Comparison of ENCODE assay signal across 8 cellular contexts in genomic region chr5:115179068-115179958, GRCh38. TPM values are rescaled to one million over a fixed set of nuclear protein-coding genes. Genes with fewer than 3 reads are reported as not detected.
DNase-seq lines count a peak whose midpoint lies in the region; ATAC-seq, FAIRE-seq and TF ChIP-seq lines count a peak whose summit lies in the region.

No MANE protein-coding gene starts in this region.

- BruUV-seq in GM12878 (replicated peaks; lab: Mats Ljungman, UMichigan) = no TSS peak

- ATAC-seq in GM18909 (IDR thresholded peaks at IDR 0.05; ENCODE audit: poor library complexity, unreplicated experiment) (peak; percentile 23), HG03521 (IDR thresholded peaks at IDR 0.05; ENCODE audit: unreplicated experiment) (peak; percentile 14), GM12878 (peak; percentile 56), left lobe of liver (peak; percentile 79), GM18861 (IDR thresholded peaks at IDR 0.05; ENCODE audit: unreplicated experiment) (no peak)

- in situ Hi-C loops in GM12878 (cut with MboI) = no loop called here

- peak; percentile 24 for DNase-seq in Ammon's horn (ENCODE audit: low spot score)
- no peak for DNase-seq in GM12878 (ENCODE audit: low read depth, low spot score)
- DNase-seq in left lobe of liver (ENCODE audit: low spot score) = no peak
- DNase-seq in KG1 (lab: John Stamatoyannopoulos, UW) = no peak

- H3K4me2 ChIP-seq in GM12878 (ENCODE audit: control insufficient read depth, insufficient read depth) = peak overlapping the region; percentile 86

- TF ChIP-seq CTCF in GM12878 (IDR thresholded peaks at IDR 0.05 in 2 of 3, conservative IDR thresholded peaks at IDR 0.05 in 1 of 3; ENCODE audit: control insufficient read depth in 2 of 3, extremely low read depth in 1 of 3, insufficient read depth in 1 of 3, low read depth in 3 of 3, low read length in 3 of 3) = no peak

- no peaks in the 10 kb centered on the region for H3K79me2 ChIP-seq in GM12878 (ENCODE audit: control insufficient read depth, insufficient read depth, low read length)

- WGBS in GM12878 (ENCODE audit: insufficient coverage, insufficient replicate concordance, low lambda C conversion rate, missing lambda C conversion rate) = 29% methylated on average over 74 of the region's 75 CpGs
- 11% methylated on average over 75 of the region's 75 CpGs for WGBS in thymus

- FAIRE-seq in GM12878 (lab: Jason Lieb, UNC) = no peak

- no peak for TF ChIP-seq POLR2A in GM12878 (IDR thresholded peaks at IDR 0.05; ENCODE audit: low read depth, low read length)

- RAD21 ChIA-PET in GM12878 (lab: Charles Lee; ENCODE audit: unreplicated experiment) = no interaction called here

- H3K27me3 ChIP-seq in GM12878 (replicated peaks in 1 of 2; ENCODE audit: control insufficient read depth in 2 of 2, insufficient read depth in 2 of 2, low read length in 1 of 2) (peaks cover 18 to 30% of the 10 kb centered on the region in 2 experiments), thymus (ENCODE audit: control insufficient read depth, insufficient read depth) (peaks cover 55% of the 10 kb centered on the region)

- H3K9me3 ChIP-seq in GM12878 (replicated peaks; ENCODE audit: control insufficient read depth, insufficient read depth, low read length) = no peaks in the 10 kb centered on the region; the same call in 1 of the 3 replicates
- no peaks in the 10 kb centered on the region for H3K9me3 ChIP-seq in thymus (ENCODE audit: control insufficient read depth)

- SMC1A ChIA-PET in GM12878 (lab: Charles Lee; ENCODE audit: uncharacterized antibody, unreplicated experiment) = no interaction called here

- POLR2A ChIA-PET in GM12878 (lab: Charles Lee) = no interaction called here

- intact Hi-C loops in GM12878 (cut with micrococcal nuclease; ENCODE audit: unreplicated experiment) = loop anchor here (10.0 kb wide), 1 partner anchor 815 kb away; the partner anchor contains the start of gene KCNN2

- no peak for TF ChIP-seq EP300 in GM12878 (IDR thresholded peaks at IDR 0.05; ENCODE audit: borderline replicate concordance in 1 of 2, control insufficient read depth in 1 of 2, low read depth in 2 of 2, low read length in 2 of 2)

- no peaks in the 10 kb centered on the region for H4K20me1 ChIP-seq in GM12878 (ENCODE audit: control insufficient read depth, insufficient read depth)

- H3K36me3 ChIP-seq in GM12878 (ENCODE audit: control insufficient read depth in 2 of 2, insufficient read depth in 2 of 2, low read length in 1 of 2) = no peaks in the 10 kb centered on the region
- H3K36me3 ChIP-seq in thymus (ENCODE audit: control insufficient read depth, insufficient read depth) = no peaks in the 10 kb centered on the region

- H3K9ac ChIP-seq in GM12878 (ENCODE audit: control insufficient read depth, insufficient read depth, low read length) = no peak overlapping the region

- CTCF ChIA-PET in GM12878 (lab: Yijun Ruan, JAX) = interaction anchor here (0.6 to 1.2 kb wide), 2 partner anchors 51 to 178 kb away, joined by 3 to 4 read pairs; no protein-coding TSS in a partner anchor

- H3K27ac ChIP-seq in GM12878 (ENCODE audit: control insufficient read depth, insufficient read depth) (no peak overlapping the region), thymus (ENCODE audit: low read depth) (no peak overlapping the region)

- no peaks in the 10 kb centered on the region for H3K4me1 ChIP-seq in GM12878 (ENCODE audit: control insufficient read depth, insufficient read depth, low read length)
- peaks cover 6% of the 10 kb centered on the region for H3K4me1 ChIP-seq in thymus (ENCODE audit: control insufficient read depth, insufficient read depth, low read length)

- H2AFZ ChIP-seq in GM12878 (ENCODE audit: control insufficient read depth, low read depth, low read length) = no peak overlapping the region

- no peak for TF ChIP-seq RAD21 in GM12878 (IDR thresholded peaks at IDR 0.05; ENCODE audit: insufficient read depth, low read depth, low read length)

- peak overlapping the region; percentile 70 for H3K4me3 ChIP-seq in GM12878
- peak overlapping the region; percentile 57 for H3K4me3 ChIP-seq in thymus (ENCODE audit: low read length)

TF ChIP-seq in GM12878, 131 proteins besides CTCF, POLR2A, EP300 and RAD21:
- TF ChIP-seq IRF5 (IDR thresholded peaks at IDR 0.05; ENCODE audit: borderline replicate concordance) (no peak), MTA2 (IDR thresholded peaks at IDR 0.05; ENCODE audit: low read depth) (no peak), SUZ12 (IDR thresholded peaks at IDR 0.05; ENCODE audit: unreplicated experiment) (peak; percentile 76)

RNA-seq across cellular contexts. Expression of gene TRIM36, which starts 9.6 kb away (rescaled TPM):
- 0.33 TPM in 1 of 2 replicates, not detected in the other for total RNA-seq in GM12878 (2013; cell fraction: nucleolus; rRNA removed)
- total RNA-seq in GM12878 (2014; rRNA removed) (not detected in 2 replicates), GM12878 (2014; rRNA removed; fragmentation: Illumina TruSeq; extraction: Trizol) (0.09 TPM in 1 of 2 replicates, not detected in the other), GM12878 (2021) (not detected in 2 replicates), left lobe of liver (0.73 TPM)
- polyA plus RNA-seq in GM12878 (2011; ENCODE audit: low read depth) = not detected
- polyA plus RNA-seq in GM12878 (2011; rRNA removed) (0.01 and 0.17 TPM in 2 replicates), GM12878 (2014; fragmentation: Illumina TruSeq; extraction: Trizol) (0.06 TPM in 1 of 2 replicates, not detected in the other), GM12878 (2014; fragmentation: Nextera tagmentation; extraction: Ambion mirVana) (not detected), GM12878 (2014; rRNA removed) (0.11 TPM in 1 of 2 replicates, not detected in the other), GM12878 (2016; fragmentation: Nextera tagmentation; extraction: Ambion mirVana) (under 1 TPM in 1 of 2 experiments, not detected in 1; 0.09 TPM), thymus (2.0 TPM)
- polyA plus RNA-seq in GM12878 (2011; cell fraction: cytosol; rRNA removed) = 0.04 TPM in 1 of 2 replicates, not detected in the other
- 0.13 TPM in 1 of 2 replicates, not detected in the other for polyA plus RNA-seq in GM12878 (2011; cell fraction: nucleus; rRNA removed)
- polyA plus RNA-seq in GM12878 (2012) = 0.06 TPM in 1 of 2 replicates, not detected in the other
- not detected in 2 replicates for polyA minus RNA-seq in GM12878 (2011; rRNA and poly(A)+ RNA removed)
- polyA minus RNA-seq in GM12878 (2011; cell fraction: cytosol; rRNA and poly(A)+ RNA removed) = not detected in 2 replicates
- not detected in 2 replicates for polyA minus RNA-seq in GM12878 (2011; cell fraction: nucleus; rRNA and poly(A)+ RNA removed)
